Comparison of ENCODE assay signal across 4 cellular contexts in genomic region chr3:57705351-57705750, GRCh38. TPM values are rescaled to one million over a fixed set of nuclear protein-coding genes. Genes with fewer than 3 reads are reported as not detected.
DNase-seq lines count a peak whose midpoint lies in the region; ATAC-seq, FAIRE-seq and TF ChIP-seq lines count a peak whose summit lies in the region.
"Not testable (repeated sequence)": the region's sequence is repeated elsewhere in the genome, so short reads cannot be mapped to it uniquely, and the experiment has no call there.

No MANE protein-coding gene starts in this region.

- not testable (repeated sequence) for H3K23ac ChIP-seq in trophoblast cell (ENCODE audit: low read length)

- H3K27ac ChIP-seq in A549 (peak overlapping the region; percentile 54 to 56; a peak in 3 of 6 replicates), RWPE2 (ENCODE audit: poor library complexity, severe bottlenecking) (peak overlapping the region; percentile 57), epithelial cell of prostate (peak overlapping the region; percentile 83)
- H3K27ac ChIP-seq in trophoblast cell (ENCODE audit: low read depth, low read length), result not testable (repeated sequence)

- TF ChIP-seq POLR2A in A549 (IDR thresholded peaks at IDR 0.05; ENCODE audit: low read length), result not testable (repeated sequence)

- not testable (repeated sequence) for H3K9me3 ChIP-seq in A549; RWPE2 (ENCODE audit: severe bottlenecking); trophoblast cell (ENCODE audit: insufficient read depth, low read depth, low read length)

- H4K8ac ChIP-seq in trophoblast cell (ENCODE audit: low read depth, low read length), result not testable (repeated sequence)

- CTCF ChIA-PET in A549 (lab: Yijun Ruan, JAX), result interaction anchor here (0.7 kb wide), 1 partner anchor 12 kb away, joined by 3 read pairs; no protein-coding TSS in a partner anchor

- not testable (repeated sequence) for H2BK12ac ChIP-seq in trophoblast cell (ENCODE audit: low read length)

- not testable (repeated sequence) for H2AK5ac ChIP-seq in trophoblast cell (ENCODE audit: low read length)

- not testable (repeated sequence) for ATAC-seq in A549; RWPE2 (ENCODE audit: low read depth)

- not testable (repeated sequence) for TF ChIP-seq EP300 in A549 (IDR thresholded peaks at IDR 0.05)

- H3K79me1 ChIP-seq in trophoblast cell (ENCODE audit: low read length), result not testable (repeated sequence)

- H2AFZ ChIP-seq in trophoblast cell (ENCODE audit: insufficient read depth, low read length, poor library complexity), result not testable (repeated sequence)

- H3K4ac ChIP-seq in trophoblast cell (ENCODE audit: low read depth, low read length), result not testable (repeated sequence)

- not testable (repeated sequence) for DNase-seq in A549 (ENCODE audit: low read depth in 1 of 2, low spot score in 1 of 2); RWPE2 (ENCODE audit: low spot score); epithelial cell of prostate (ENCODE audit: low read depth, low spot score)
- DNase-seq in trophoblast cell, result peak; percentile 50 to 67

- FAIRE-seq in A549 (lab: Jason Lieb, UNC), result not testable (repeated sequence)

- H4K12ac ChIP-seq in trophoblast cell (ENCODE audit: low read depth, low read length), result not testable (repeated sequence)

- not testable (repeated sequence) for H3K18ac ChIP-seq in trophoblast cell (ENCODE audit: low read length)

- not testable (repeated sequence) for H4K91ac ChIP-seq in trophoblast cell (ENCODE audit: low read depth, low read length)

- not testable (repeated sequence) for TF ChIP-seq CTCF in A549 (IDR thresholded peaks at IDR 0.05); RWPE2 (IDR thresholded peaks at IDR 0.05; ENCODE audit: poor library complexity, severe bottlenecking)

- not testable (repeated sequence) for TF ChIP-seq RAD21 in A549 (conservative IDR thresholded peaks at IDR 0.05 in 1 of 2, IDR thresholded peaks at IDR 0.05 in 1 of 2)

- not testable (repeated sequence) for H3K27me3 ChIP-seq in RWPE2 (ENCODE audit: insufficient read depth, poor library complexity, severe bottlenecking); trophoblast cell (ENCODE audit: insufficient read depth, low read length)

- H3K4me3 ChIP-seq in A549; RWPE2 (ENCODE audit: severe bottlenecking); trophoblast cell (ENCODE audit: low read depth, low read length): not testable (repeated sequence)

- H2BK120ac ChIP-seq in trophoblast cell (ENCODE audit: insufficient read depth, low read length, poor library complexity), result not testable (repeated sequence)

- H3K4me2 ChIP-seq in A549; trophoblast cell (ENCODE audit: low read length): not testable (repeated sequence)

- not testable (repeated sequence) for H3K36me3 ChIP-seq in RWPE2 (ENCODE audit: low read depth); trophoblast cell (ENCODE audit: control insufficient read depth in 1 of 2, insufficient read depth in 2 of 2, low read length in 2 of 2)

- not testable (repeated sequence) for H3K9ac ChIP-seq in trophoblast cell (ENCODE audit: low read length)

- H3K4me1 ChIP-seq in A549 (peaks cover 26% of the 10 kb centered on the region), RWPE2 (ENCODE audit: insufficient read depth, poor library complexity, severe bottlenecking) (peaks cover 30% of the 10 kb centered on the region)
- not testable (repeated sequence) for H3K4me1 ChIP-seq in trophoblast cell (ENCODE audit: control insufficient read depth in 1 of 2, insufficient read depth in 2 of 2, low read length in 2 of 2)

- WGBS in A549 (ENCODE audit: missing lambda C conversion rate), result 82% methylated on average over 3 of the region's 3 CpGs
- no CpG with 5 or more reads among the region's 3 CpGs for WGBS in trophoblast cell (ENCODE audit: extremely low coverage, insufficient coverage, insufficient read length)

- not testable (repeated sequence) for H3K79me2 ChIP-seq in trophoblast cell (ENCODE audit: control insufficient read depth, insufficient read depth, low read length, poor library complexity)

- H2BK5ac ChIP-seq in trophoblast cell (ENCODE audit: low read depth, low read length, poor library complexity), result not testable (repeated sequence)

- not testable (repeated sequence) for H3K14ac ChIP-seq in trophoblast cell (ENCODE audit: low read length)

- POLR2A ChIA-PET in A549 (lab: Yijun Ruan, JAX), result interaction anchor here (1.4 kb wide), 1 partner anchor 13 kb away, joined by 7 read pairs; the partner anchor contains the start of gene DENND6A

RNA-seq across cellular contexts. Expression of gene DENND6A, which starts 12.5 kb away (rescaled TPM):
- polyA plus RNA-seq in A549 (2011; rRNA removed) (15.8 and 18.1 TPM in 2 replicates), A549 (2017; fragmentation: RNase III; extraction: RNeasy Plus Mini Kit Qiagen cat#74134 plus additional on column Dnase treatment) (5.4 to 6.7 TPM (median 5.9 TPM) in 3 replicates)
- polyA plus RNA-seq in A549 (2012; cell fraction: cytosol; rRNA removed), result 2.6 and 3.3 TPM in 2 replicates
- 2.1 and 4.8 TPM in 2 replicates for polyA plus RNA-seq in A549 (2012; cell fraction: nucleus; rRNA removed)
- polyA minus RNA-seq in A549 (2011; rRNA and poly(A)+ RNA removed), result 16.4 and 18.1 TPM in 2 replicates
- 8.4 and 9.4 TPM in 2 replicates for polyA plus RNA-seq in trophoblast cell (2013)

RNA-seq across cellular contexts. Expression of gene SLMAP, which starts 50.8 kb away (rescaled TPM):
- polyA plus RNA-seq in A549 (2011; rRNA removed) (25.3 and 33.1 TPM in 2 replicates), A549 (2017; fragmentation: RNase III; extraction: RNeasy Plus Mini Kit Qiagen cat#74134 plus additional on column Dnase treatment) (15.1 to 15.7 TPM (median 15.2 TPM) in 3 replicates)
- polyA plus RNA-seq in A549 (2012; cell fraction: cytosol; rRNA removed), result 6.6 and 7.7 TPM in 2 replicates
- 8.5 and 10.9 TPM in 2 replicates for polyA plus RNA-seq in A549 (2012; cell fraction: nucleus; rRNA removed)
- polyA minus RNA-seq in A549 (2011; rRNA and poly(A)+ RNA removed), result 47.4 and 54.3 TPM in 2 replicates
- polyA plus RNA-seq in trophoblast cell (2013), result 26.7 and 28.1 TPM in 2 replicates
